ENCODE assay signal across 1 cellular context in the genomic region with DNA sequence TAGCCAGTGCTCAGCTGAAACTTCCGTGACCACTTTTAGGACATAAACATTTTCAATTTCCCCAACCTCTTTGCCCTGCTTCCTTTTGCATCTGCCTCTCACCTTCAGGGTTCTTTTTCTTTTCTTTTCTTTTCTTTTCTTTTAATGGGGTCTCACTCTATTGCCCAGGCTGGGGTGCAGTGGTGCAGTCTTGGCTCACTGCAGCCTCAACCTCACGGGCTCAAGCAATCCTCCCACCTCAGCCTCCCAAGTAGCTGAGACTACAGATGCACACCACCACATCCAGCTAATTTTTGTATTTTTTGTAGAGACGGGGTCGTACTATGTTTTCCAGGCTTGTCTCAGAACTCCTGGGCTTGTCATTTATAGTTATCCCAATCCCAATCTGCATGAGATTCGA.
TF ChIP-seq lines count a peak whose summit lies in the region.

No MANE protein-coding gene starts in this region.

TF ChIP-seq in HepG2, 621 proteins besides CTCF, POLR2A, EP300 and RAD21:
- TF ChIP-seq ZNF121 (CRISPR knock-in tag; IDR thresholded peaks at IDR 0.05) (peak; percentile 19; the same call in 1 of the 2 replicates), ZNF644 (CRISPR knock-in tag; IDR thresholded peaks at IDR 0.05; ENCODE audit: low read depth) (no peak)
- TF ChIP-seq, protein P1, sequence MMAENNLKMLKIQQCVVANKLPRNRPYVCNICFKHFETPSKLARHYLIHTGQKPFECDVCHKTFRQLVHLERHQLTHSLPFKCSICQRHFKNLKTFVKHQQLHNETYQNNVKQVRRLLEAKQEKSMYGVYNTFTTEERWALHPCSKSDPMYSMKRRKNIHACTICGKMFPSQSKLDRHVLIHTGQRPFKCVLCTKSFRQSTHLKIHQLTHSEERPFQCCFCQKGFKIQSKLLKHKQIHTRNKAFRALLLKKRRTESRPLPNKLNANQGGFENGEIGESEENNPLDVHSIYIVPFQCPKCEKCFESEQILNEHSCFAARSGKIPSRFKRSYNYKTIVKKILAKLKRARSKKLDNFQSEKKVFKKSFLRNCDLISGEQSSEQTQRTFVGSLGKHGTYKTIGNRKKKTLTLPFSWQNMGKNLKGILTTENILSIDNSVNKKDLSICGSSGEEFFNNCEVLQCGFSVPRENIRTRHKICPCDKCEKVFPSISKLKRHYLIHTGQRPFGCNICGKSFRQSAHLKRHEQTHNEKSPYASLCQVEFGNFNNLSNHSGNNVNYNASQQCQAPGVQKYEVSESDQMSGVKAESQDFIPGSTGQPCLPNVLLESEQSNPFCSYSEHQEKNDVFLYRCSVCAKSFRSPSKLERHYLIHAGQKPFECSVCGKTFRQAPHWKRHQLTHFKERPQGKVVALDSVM (CRISPR knock-in tag; IDR thresholded peaks at IDR 0.05), result 0 out of 2 replicates have a peak, but pooled peaks have one; percentile 16
